Comparison of ENCODE assay signal across 20 cellular contexts in genomic region chr10:70908426-70909296, GRCh38. TPM values are rescaled to one million over a fixed set of nuclear protein-coding genes. Genes with fewer than 3 reads are reported as not detected.
DNase-seq lines count a peak whose midpoint lies in the region; ATAC-seq, FAIRE-seq and TF ChIP-seq lines count a peak whose summit lies in the region.
"Had no signal": no experiment of that assay in that cellular context is flagged by ENCODE, and none has a peak within 500 bp of the region (broad histone marks: within the 10 kb centered on the region; RNA-seq: fewer than 3 reads in every experiment).

No MANE protein-coding gene starts in this region.

- H3K9me3 Mint-ChIP-seq in WTC11 (peaks cover 3% of the 10 kb centered on the region; the same call in 1 of the 2 replicates), neural progenitor cell (no peaks in the 10 kb centered on the region)

- H3K4me3 Mint-ChIP-seq in WTC11, result no peak overlapping the region
- H3K4me3 Mint-ChIP-seq in neural progenitor cell, result no peak overlapping the region
- H3K4me3 Mint-ChIP-seq: CD14-positive monocyte had no signal

- H3K36me3 ChIP-seq in left ventricle myocardium inferior (no peaks in the 10 kb centered on the region), neural progenitor cell (no peaks in the 10 kb centered on the region)

- intact Hi-C loops in cardiac septum (cut with DNase I), result no loop called here
- intact Hi-C loops in left ventricle myocardium inferior (cut with micrococcal nuclease), result no loop called here

- FAIRE-seq in RCC 7860 (lab: Jason Lieb, UNC), result no peak
- FAIRE-seq: A549, GM12891, GM18507 had no signal

- CTCF ChIA-PET in WTC11 (lab: Charles Lee), result no interaction called here

- DNase-seq in cardiac septum (ENCODE audit: low spot score) (peak; percentile 68), left ventricle myocardium inferior (no peak), WTC11 (ENCODE audit: low spot score) (peak; percentile 3), neural progenitor cell (ENCODE audit: low spot score) (no peak), RCC 7860 (ENCODE audit: low spot score) (no peak), NCI-H2227 treated with DMSO at 0.1 percent for 48 hours (lab: John Stamatoyannopoulos, UW) (no peak)
- DNase-seq: GF-D8; GOT3; IMR-90; NCI-H1105 treated with DMSO at 0.1 percent for 48 hours; NCI-H187 treated with DMSO at 0.1 percent for 48 hours; NCI-H446; NCI-H69; NK-92 treated with Interleukin-12 subunit alpha and Interleukin-12 subunit beta, amount 100 ng/mL, for 24 hours had no signal

- H3K4me1 Mint-ChIP-seq in WTC11 (no peaks in the 10 kb centered on the region; the same call in 1 of the 2 replicates), neural progenitor cell (peaks cover 24% of the 10 kb centered on the region)

- H3K27ac Mint-ChIP-seq in WTC11 (no peak overlapping the region), neural progenitor cell (peak overlapping the region; percentile 9)
- H3K27ac Mint-ChIP-seq: CD14-positive monocyte had no signal

- H3K4me3 ChIP-seq in left ventricle myocardium inferior (no peak overlapping the region), neural progenitor cell (no peak overlapping the region)
- H3K4me3 ChIP-seq: A549 had no signal

- H3K9me3 ChIP-seq in left ventricle myocardium inferior (replicated peaks) (no peaks in the 10 kb centered on the region), neural progenitor cell (ENCODE audit: low read depth) (no peaks in the 10 kb centered on the region)
- H3K9me3 ChIP-seq: A549 had no signal

- no peaks in the 10 kb centered on the region for H4K20me1 ChIP-seq in neural progenitor cell (ENCODE audit: low read depth)

- ATAC-seq in WTC11 (no peak), HG02642 (IDR thresholded peaks at IDR 0.05; ENCODE audit: poor library complexity, unreplicated experiment) (no peak)
- ATAC-seq: A549 had no signal

- H3K27ac ChIP-seq in left ventricle myocardium inferior (replicated peaks) (no peak overlapping the region), neural progenitor cell (no peak overlapping the region)
- H3K27ac ChIP-seq: A549, RWPE1 had no signal

- POLR2A ChIA-PET in WTC11 (lab: Charles Lee), result no interaction called here

- H3K4me1 ChIP-seq in left ventricle myocardium inferior (peaks cover 16% of the 10 kb centered on the region), neural progenitor cell (peaks cover 7% of the 10 kb centered on the region)
- H3K4me1 ChIP-seq: A549 had no signal

- no peak overlapping the region for H3K4me2 ChIP-seq in neural progenitor cell
- H3K4me2 ChIP-seq: A549 had no signal

- H3K27me3 Mint-ChIP-seq in WTC11 (ENCODE audit: low read depth) (no peaks in the 10 kb centered on the region; the same call in 1 of the 2 replicates), neural progenitor cell (ENCODE audit: insufficient read depth, low read depth) (peaks cover 9% of the 10 kb centered on the region)

- no peak overlapping the region for H2AFZ ChIP-seq in neural progenitor cell (replicated peaks)

- H3F3A ChIP-seq in neural progenitor cell (ENCODE audit: low read depth), result no peaks in the 10 kb centered on the region

- H3K27me3 ChIP-seq in left ventricle myocardium inferior (ENCODE audit: low read depth) (peaks cover 5% of the 10 kb centered on the region), neural progenitor cell (no peaks in the 10 kb centered on the region)

- H3K36me3 Mint-ChIP-seq in WTC11 (no peaks in the 10 kb centered on the region), neural progenitor cell (peaks cover 2% of the 10 kb centered on the region)
- H3K36me3 Mint-ChIP-seq: CD14-positive monocyte had no signal

- TF ChIP-seq CTCF in left ventricle myocardium inferior (IDR thresholded peaks at IDR 0.05; ENCODE audit: borderline replicate concordance) (no peak), WTC11 (IDR thresholded peaks at IDR 0.05) (no peak), neural progenitor cell (IDR thresholded peaks at IDR 0.05) (no peak)

- H3K9ac ChIP-seq in neural progenitor cell, result no peak overlapping the region

- H3K79me2 ChIP-seq in neural progenitor cell (ENCODE audit: low read depth), result no peaks in the 10 kb centered on the region

TF ChIP-seq in WTC11, 78 proteins besides CTCF, POLR2A, EP300 and RAD21:
- TF ChIP-seq PREB (CRISPR knock-in tag; IDR thresholded peaks at IDR 0.05; ENCODE audit: borderline replicate concordance) (no peak), GRHL2 (CRISPR knock-in tag; IDR thresholded peaks at IDR 0.05; ENCODE audit: insufficient replicate concordance, severe bottlenecking) (no peak), ZMAT4 (CRISPR knock-in tag; IDR thresholded peaks at IDR 0.05) (no peak), HMGA2 (CRISPR knock-in tag; IDR thresholded peaks at IDR 0.05) (no peak), MXD4 (CRISPR knock-in tag; IDR thresholded peaks at IDR 0.05; ENCODE audit: borderline replicate concordance) (no peak), JUN (CRISPR knock-in tag; IDR thresholded peaks at IDR 0.05) (no peak), SOX15 (CRISPR knock-in tag; IDR thresholded peaks at IDR 0.05) (no peak), USF1 (CRISPR knock-in tag; IDR thresholded peaks at IDR 0.05) (no peak), ZBTB21 (CRISPR knock-in tag; IDR thresholded peaks at IDR 0.05; ENCODE audit: borderline replicate concordance) (no peak), HMGXB4 (CRISPR knock-in tag; IDR thresholded peaks at IDR 0.05) (no peak), ATF2 (CRISPR knock-in tag; IDR thresholded peaks at IDR 0.05; ENCODE audit: borderline replicate concordance, low read depth) (no peak), E2F4 (CRISPR knock-in tag; IDR thresholded peaks at IDR 0.05; ENCODE audit: borderline replicate concordance, low read depth) (no peak)

RNA-seq across cellular contexts. Expression of gene PCBD1, which starts 20.3 kb away (rescaled TPM):
- total RNA-seq in cardiac septum (121 TPM), left ventricle myocardium inferior (123 TPM), WTC11 (2021) (32.5 to 44.2 TPM (median 41.8 TPM) in 3 replicates), neural progenitor cell (ENCODE audit: low replicate concordance) (34.6 and 43.9 TPM in 2 replicates)

Comparison
In these comparisons a context has a peak if more than half of its experiments do, and no peak if none do; other contexts are left out.
1. DNase-seq: peak in cardiac septum (single experiment) and WTC11 (single experiment); none in left ventricle myocardium inferior (single experiment), neural progenitor cell (single experiment), RCC 7860 (single experiment) and NCI-H2227 treated with DMSO at 0.1 percent for 48 hours (single experiment).